8 cellular contexts compared by ENCODE assay signal in genomic region chr2:208266641-208267335, GRCh38. TPM values are rescaled to one million over a fixed set of nuclear protein-coding genes. Genes with fewer than 3 reads are reported as not detected.
DNase-seq lines count a peak whose midpoint lies in the region; ATAC-seq and TF ChIP-seq lines count a peak whose summit lies in the region.

No MANE protein-coding gene starts in this region.

- H3K9me3 ChIP-seq in BE2C (no peaks in the 10 kb centered on the region), HUES48 (ENCODE audit: control insufficient read depth, insufficient read depth, low read length) (no peaks in the 10 kb centered on the region), mesodermal cell (ENCODE audit: control insufficient read depth, low read length) (no peaks in the 10 kb centered on the region)

- TF ChIP-seq CTCF in BE2C (IDR thresholded peaks at IDR 0.05; ENCODE audit: low read depth, low read length) (no peak), MCF 10A (IDR thresholded peaks at IDR 0.05; ENCODE audit: unreplicated experiment) (no peak)

- WGBS in mesodermal cell (ENCODE audit: insufficient coverage in 2 of 2), 2 experiments: 0 to 2% methylated on average over 5 to 6 of the region's 11 CpGs

- H3K4me1 ChIP-seq in BE2C (no peaks in the 10 kb centered on the region), HUES48 (ENCODE audit: control insufficient read depth, insufficient read depth, low read length) (peaks cover 13% of the 10 kb centered on the region), mesodermal cell (ENCODE audit: control insufficient read depth, insufficient read depth, low read length, poor library complexity, severe bottlenecking) (peaks cover 4% of the 10 kb centered on the region)

- H3K36me3 ChIP-seq in BE2C (peaks cover 3% of the 10 kb centered on the region), HUES48 (ENCODE audit: control insufficient read depth, insufficient read depth, low read length) (peaks cover 10% of the 10 kb centered on the region), mesodermal cell (ENCODE audit: control insufficient read depth, insufficient read depth, low read length) (peaks cover 18% of the 10 kb centered on the region)

- POLR2A ChIA-PET in MCF 10A (lab: Yijun Ruan, JAX): interaction anchor here (0.7 to 5.9 kb wide), 16 partner anchors 8 to 1652 kb away, joined by 3 to 159 read pairs (median 4); partner anchors contain the start of genes CCNYL1 and IDH1

- DNase-seq in BE2C: no peak
- DNase-seq in MCF 10A (ENCODE audit: unreplicated experiment): peak; percentile 35
- DNase-seq in NCI-H1930 (lab: John Stamatoyannopoulos, UW): no peak
- no peak for DNase-seq in kidney glomerular epithelial cell (lab: John Stamatoyannopoulos, UW)
- no peak for DNase-seq in left colon

- H3K4me3 ChIP-seq in BE2C (ENCODE audit: low read depth, low read length): peak overlapping the region; percentile 97
- H3K4me3 ChIP-seq in HUES48 (ENCODE audit: low read depth, low read length): peak overlapping the region; percentile 75
- peak overlapping the region; percentile 82 for H3K4me3 ChIP-seq in mesodermal cell (ENCODE audit: extremely low read depth, insufficient read depth, low read length, poor library complexity, severe bottlenecking)

- H3K9me3 Mint-ChIP-seq in MCF 10A (ENCODE audit: unreplicated experiment): peaks cover 5% of the 10 kb centered on the region

- peak overlapping the region; percentile 96 for H3K27ac Mint-ChIP-seq in MCF 10A (ENCODE audit: low read depth, unreplicated experiment)

- peaks cover 27% of the 10 kb centered on the region for H3K4me1 Mint-ChIP-seq in MCF 10A (ENCODE audit: insufficient read depth, unreplicated experiment)

- peak; percentile 17 for ATAC-seq in GM19438 (IDR thresholded peaks at IDR 0.05; ENCODE audit: low read depth, unreplicated experiment)
- ATAC-seq in left colon: no peak

- H3K27me3 Mint-ChIP-seq in MCF 10A (ENCODE audit: insufficient read depth, unreplicated experiment): no peaks in the 10 kb centered on the region

- H3K27me3 ChIP-seq in BE2C (no peaks in the 10 kb centered on the region), HUES48 (ENCODE audit: control insufficient read depth, insufficient read depth, low read length) (no peaks in the 10 kb centered on the region)

- CTCF ChIA-PET in MCF 10A (lab: Yijun Ruan, JAX): interaction anchor here (0.6 to 5.8 kb wide), 8 partner anchors 13 to 295 kb away, joined by 3 to 38 read pairs (median 6); partner anchors contain the start of gene IDH1

- H3K36me3 Mint-ChIP-seq in MCF 10A (ENCODE audit: insufficient read depth, unreplicated experiment): peaks cover 13% of the 10 kb centered on the region

- intact Hi-C loops in MCF 10A (cut with micrococcal nuclease): loop anchor here (1.0 kb wide), 1 partner anchor 11 kb away; the partner anchor contains the start of gene IDH1
- intact Hi-C loops in left colon (cut with DNase I, micrococcal nuclease): no loop called here

- H3K27ac ChIP-seq in HUES48 (ENCODE audit: low read depth, low read length) (peak overlapping the region; percentile 92), mesodermal cell (ENCODE audit: low read depth, low read length, severe bottlenecking) (peak overlapping the region; percentile 90)

- TSS peak; percentile 46 for BruUV-seq in MCF 10A (replicated peaks; lab: Mats Ljungman, UMichigan)

- H3K9ac ChIP-seq in HUES48 (ENCODE audit: low read depth, low read length): peak overlapping the region; percentile 57

- peak overlapping the region; percentile 90 for H3K4me3 Mint-ChIP-seq in MCF 10A (ENCODE audit: unreplicated experiment)

RNA-seq across cellular contexts. Expression of gene PIKFYVE, which starts 0.7 kb away (rescaled TPM):
- 11.9 TPM for polyA plus RNA-seq in BE2C (2012; ENCODE audit: insufficient read depth, insufficient read length, low read depth)
- total RNA-seq in MCF 10A (2022): 22.8 and 27.2 TPM in 2 replicates
- polyA plus RNA-seq in mesodermal cell (2013, experiment 1 of 2): 26.5 TPM
- polyA plus RNA-seq in mesodermal cell (2013, experiment 2 of 2): 24.8 TPM
- total RNA-seq in left colon: 10 to 100 TPM; 17.6 to 20.5 TPM

RNA-seq across cellular contexts. Expression of gene IDH1, which starts 11.9 kb away (rescaled TPM):
- polyA plus RNA-seq in BE2C (2012; ENCODE audit: insufficient read depth, insufficient read length, low read depth): 87.1 TPM
- total RNA-seq in MCF 10A (2022) (50.2 and 122 TPM in 2 replicates), left colon (100 to 1,000 TPM; 228 to 238 TPM)
- polyA plus RNA-seq in mesodermal cell (2013, experiment 1 of 2): 157 TPM
- 167 TPM for polyA plus RNA-seq in mesodermal cell (2013, experiment 2 of 2)
